Comparison of ENCODE assay signal across 22 cellular contexts in genomic region chr18:57301573-57302230, GRCh38. TPM values are rescaled to one million over a fixed set of nuclear protein-coding genes. Genes with fewer than 3 reads are reported as not detected.
A peak's percentile ranks its signal among the peaks of the same experiment; 100 is the strongest.
DNase-seq lines count a peak whose midpoint lies in the region; ATAC-seq and TF ChIP-seq lines count a peak whose summit lies in the region.
"Had no signal": no experiment of that assay in that cellular context is flagged by ENCODE, and none has a peak within 500 bp of the region (broad histone marks: within the 10 kb centered on the region; RNA-seq: fewer than 3 reads in every experiment).

No MANE protein-coding gene starts in this region.

- no peaks in the 10 kb centered on the region for H3K9me3 ChIP-seq in neuronal stem cell (replicated peaks in 1 of 2; ENCODE audit: control insufficient read depth in 2 of 2, insufficient read depth in 1 of 2, low read depth in 1 of 2, low read length in 2 of 2)
- H3K9me3 ChIP-seq: A549 had no signal

- peaks cover 22% of the 10 kb centered on the region for H3K4me1 Mint-ChIP-seq in glutamatergic neuron (ENCODE audit: low read depth, unreplicated experiment)
- H3K4me1 Mint-ChIP-seq in MCF 10A (ENCODE audit: insufficient read depth, unreplicated experiment): no peaks in the 10 kb centered on the region

- H3K27ac Mint-ChIP-seq in glutamatergic neuron (ENCODE audit: unreplicated experiment) (peak overlapping the region; percentile 75), MCF 10A (ENCODE audit: low read depth, unreplicated experiment) (no peak overlapping the region)
- H3K27ac Mint-ChIP-seq: HFFc6 had no signal

- H3K9me3 Mint-ChIP-seq in glutamatergic neuron (ENCODE audit: unreplicated experiment) (peaks cover 10% of the 10 kb centered on the region), MCF 10A (ENCODE audit: unreplicated experiment) (no peaks in the 10 kb centered on the region)
- H3K9me3 Mint-ChIP-seq: HFFc6 had no signal

- no peak overlapping the region for H3K18ac ChIP-seq in neuronal stem cell (ENCODE audit: low read length)

- no peak overlapping the region for H3K27ac ChIP-seq in neuronal stem cell (replicated peaks; ENCODE audit: low read length)
- H3K27ac ChIP-seq: A549 had no signal

- H2BK15ac ChIP-seq in neuronal stem cell (ENCODE audit: low read length): no peak overlapping the region

- no peak overlapping the region for H2BK120ac ChIP-seq in neuronal stem cell (ENCODE audit: low read depth, low read length)

- H3K4me3 Mint-ChIP-seq in glutamatergic neuron (ENCODE audit: unreplicated experiment) (peak overlapping the region; percentile 63), MCF 10A (ENCODE audit: unreplicated experiment) (no peak overlapping the region)
- H3K4me3 Mint-ChIP-seq: HFFc6 had no signal

- H3K36me3 Mint-ChIP-seq in glutamatergic neuron (ENCODE audit: unreplicated experiment) (no peaks in the 10 kb centered on the region), MCF 10A (ENCODE audit: insufficient read depth, unreplicated experiment) (no peaks in the 10 kb centered on the region)

- peaks cover 3% of the 10 kb centered on the region in 2 donors for H3K4me1 ChIP-seq in neuronal stem cell (ENCODE audit: control insufficient read depth in 2 of 2, insufficient read depth in 1 of 2, low read depth in 1 of 2, low read length in 2 of 2)
- H3K4me1 ChIP-seq: A549 had no signal

- no peak overlapping the region for H2BK5ac ChIP-seq in neuronal stem cell (ENCODE audit: low read length)

- H2AFZ ChIP-seq in neuronal stem cell (ENCODE audit: low read length): no peak overlapping the region

- peaks cover 4% of the 10 kb centered on the region for H3K27me3 Mint-ChIP-seq in glutamatergic neuron (ENCODE audit: unreplicated experiment)
- H3K27me3 Mint-ChIP-seq in MCF 10A (ENCODE audit: insufficient read depth, unreplicated experiment): peaks cover 44% of the 10 kb centered on the region

- no peaks in the 10 kb centered on the region for H3K36me3 ChIP-seq in neuronal stem cell (replicated peaks in 1 of 2; ENCODE audit: control insufficient read depth in 2 of 2, insufficient read depth in 2 of 2, low read length in 2 of 2)

- ATAC-seq in HG03135 (IDR thresholded peaks at IDR 0.05; ENCODE audit: unreplicated experiment): no peak
- ATAC-seq: A549, GM12878 had no signal

- H2BK12ac ChIP-seq in neuronal stem cell (ENCODE audit: low read length): no peak overlapping the region

- no peak overlapping the region for H3K23ac ChIP-seq in neuronal stem cell (ENCODE audit: low read depth, low read length, poor library complexity)

- no peak overlapping the region for H3K9ac ChIP-seq in neuronal stem cell (ENCODE audit: low read depth, low read length, poor library complexity)

- POLR2A ChIA-PET in MCF 10A (lab: Yijun Ruan, JAX): no interaction called here

- DNase-seq in NCI-H82 (lab: John Stamatoyannopoulos, UW) (peak; percentile 10), NCI-H82 treated with DMSO at 0.1 percent for 48 hours (lab: John Stamatoyannopoulos, UW; ENCODE audit: unreplicated experiment) (no peak), NCI-H2227 (lab: John Stamatoyannopoulos, UW; ENCODE audit: unreplicated experiment) (peak; percentile 42), glutamatergic neuron (peak; percentile 48), neuronal stem cell (ENCODE audit: low spot score) (peak; percentile 27), cardiac septum (ENCODE audit: low spot score) (no peak), MCF 10A (ENCODE audit: unreplicated experiment) (no peak)
- DNase-seq: C1 segment of cervical spinal cord; DND-41; GDM1; HFFc6; KBM-7; NCI-H1694 treated with DMSO at 0.1 percent for 48 hours; NCI-H2171 treated with DMSO at 0.1 percent for 48 hours; NCI-H510A; NK-92 treated with Interleukin-12 subunit alpha and Interleukin-12 subunit beta, amount 100 ng/mL, for 24 hours; SIG-M5; SW 1271 had no signal

- TF ChIP-seq CTCF in glutamatergic neuron (IDR thresholded peaks at IDR 0.05; ENCODE audit: partially characterized antibody, unreplicated experiment): no peak
- no peak for TF ChIP-seq CTCF in MCF 10A (IDR thresholded peaks at IDR 0.05; ENCODE audit: unreplicated experiment)

- H3K4me3 ChIP-seq in neuronal stem cell (ENCODE audit: low read length in 2 of 2): no peak overlapping the region
- H3K4me3 ChIP-seq: A549, GM12878 had no signal

- no peak overlapping the region for H3K4me2 ChIP-seq in neuronal stem cell (ENCODE audit: insufficient read depth, low read length, poor library complexity, severe bottlenecking)
- H3K4me2 ChIP-seq: A549 had no signal

- BruUV-seq in MCF 10A (replicated peaks; lab: Mats Ljungman, UMichigan): no TSS peak

- peaks cover 0 to 3% (median 0%) of the 10 kb centered on the region in 3 experiments for H3K27me3 ChIP-seq in neuronal stem cell (ENCODE audit: control insufficient read depth in 3 of 3, insufficient read depth in 3 of 3, low read depth in 1 of 3, low read length in 3 of 3)

- H4K8ac ChIP-seq in neuronal stem cell (ENCODE audit: low read depth, low read length): no peak overlapping the region

- no CpG with 5 or more reads among the region's 8 CpGs for WGBS in neuronal stem cell (ENCODE audit: extremely low coverage in 2 of 2, insufficient read length in 2 of 2, insufficient replicate concordance in 1 of 2), 2 donors

- H4K91ac ChIP-seq in neuronal stem cell (ENCODE audit: low read depth, low read length, poor library complexity): no peak overlapping the region

- no peak overlapping the region for H3K4ac ChIP-seq in neuronal stem cell (ENCODE audit: low read length)

- CTCF ChIA-PET in MCF 10A (lab: Yijun Ruan, JAX): interaction anchor here (0.7 to 1.1 kb wide), 2 partner anchors 17 to 118 kb away, joined by 3 read pairs; no protein-coding TSS in a partner anchor

- H3K14ac ChIP-seq in neuronal stem cell (ENCODE audit: low read length): no peak overlapping the region

- H2AK5ac ChIP-seq in neuronal stem cell (ENCODE audit: low read depth, low read length): no peak overlapping the region

- intact Hi-C loops in cardiac septum (cut with DNase I) (no loop called here), MCF 10A (cut with micrococcal nuclease) (no loop called here)

- H3K79me1 ChIP-seq in neuronal stem cell (ENCODE audit: low read depth, low read length): no peaks in the 10 kb centered on the region

RNA-seq across cellular contexts. Expression of gene ST8SIA3, which starts 50.7 kb away (rescaled TPM):
- total RNA-seq in glutamatergic neuron (ENCODE audit: unreplicated experiment) (17.7 TPM), cardiac septum (0.35 TPM), MCF 10A (2022) (not detected in 2 replicates)
- polyA plus RNA-seq in neuronal stem cell (2013, experiment 1 of 2): 0.84 TPM
- 0.75 TPM for polyA plus RNA-seq in neuronal stem cell (2013, experiment 2 of 2)
- total RNA-seq: HFFc6, OCI-LY7 had no signal
- polyA plus RNA-seq: A549, GM12878 had no signal

Comparison
In these comparisons a context has a peak if more than half of its experiments do, and no peak if none do; other contexts are left out.
1. DNase-seq: peak in NCI-H82 (single experiment), NCI-H2227 (single experiment), glutamatergic neuron (single experiment) and neuronal stem cell (single experiment); none in NCI-H82 treated with DMSO at 0.1 percent for 48 hours (single experiment), cardiac septum (single experiment) and MCF 10A (single experiment).
2. RNA of gene ST8SIA3, which starts 50.7 kb away (total RNA-seq): 17.7 TPM in glutamatergic neuron (single experiment); 0.35 TPM in cardiac septum (single experiment) and not detected in MCF 10A; every median in the first group is over 10 times any median in the second.